Comparison of ENCODE assay signal across 20 cellular contexts in genomic region chr10:100327701-100328009, GRCh38. TPM values are rescaled to one million over a fixed set of nuclear protein-coding genes. Genes with fewer than 3 reads are reported as not detected.
DNase-seq lines count a peak whose midpoint lies in the region; ATAC-seq, FAIRE-seq and TF ChIP-seq lines count a peak whose summit lies in the region.
"Had no signal": no experiment of that assay in that cellular context is flagged by ENCODE, and none has a peak within 500 bp of the region (broad histone marks: within the 10 kb centered on the region; RNA-seq: fewer than 3 reads in every experiment).

No MANE protein-coding gene starts in this region.

- no peak overlapping the region for H3K4me3 ChIP-seq in HepG2 (replicated peaks in 1 of 3; ENCODE audit: insufficient read depth in 1 of 3, low read depth in 2 of 3, low read length in 3 of 3)
- H3K4me3 ChIP-seq in right lobe of liver: no peak overlapping the region
- no peak overlapping the region for H3K4me3 ChIP-seq in OCI-LY7 (ENCODE audit: low read depth, low read length, poor library complexity, severe bottlenecking)

- TF ChIP-seq RAD21 in HepG2 (CRISPR knock-in tag; IDR thresholded peaks at IDR 0.05): no peak

- peaks cover 12% of the 10 kb centered on the region for H3K4me1 Mint-ChIP-seq in memory B cell

- H3K9me2 ChIP-seq in OCI-LY7 (ENCODE audit: insufficient read depth, low read length): no peaks in the 10 kb centered on the region

- H3K9me3 ChIP-seq in HepG2 (ENCODE audit: low read length) (no peaks in the 10 kb centered on the region), right lobe of liver (no peaks in the 10 kb centered on the region), OCI-LY7 (ENCODE audit: low read length) (no peaks in the 10 kb centered on the region)

- H3K27me3 ChIP-seq in HepG2 (ENCODE audit: control insufficient read depth in 1 of 2, insufficient read depth in 2 of 2, low read length in 2 of 2): peaks cover 0 to 24% of the 10 kb centered on the region in 2 experiments; a peak in 3 of 5 replicates
- H3K27me3 ChIP-seq in right lobe of liver: no peaks in the 10 kb centered on the region

- TF ChIP-seq POLR2A in HepG2 (IDR thresholded peaks at IDR 0.05; ENCODE audit: insufficient read depth in 1 of 2, low read depth in 2 of 2, low read length in 2 of 2): no peak
- TF ChIP-seq POLR2A in right lobe of liver (IDR thresholded peaks at IDR 0.05): no peak

- no peak for TF ChIP-seq EP300 in HepG2 (IDR thresholded peaks at IDR 0.05; ENCODE audit: low read depth in 2 of 2, low read length in 2 of 2)
- TF ChIP-seq EP300 in HepG2 (CRISPR knock-in tag; IDR thresholded peaks at IDR 0.05; ENCODE audit: borderline replicate concordance): no peak

- BruUV-seq in HepG2 (replicated peaks; lab: Mats Ljungman, UMichigan) (no TSS peak), OCI-LY7 (replicated peaks; lab: Mats Ljungman, UMichigan) (no TSS peak)

- H4K20me1 ChIP-seq in HepG2 (ENCODE audit: insufficient read depth, low read length): no peaks in the 10 kb centered on the region
- no peaks in the 10 kb centered on the region for H4K20me1 ChIP-seq in OCI-LY7 (ENCODE audit: insufficient read depth, low read length)

- no peaks in the 10 kb centered on the region for H3K9me3 Mint-ChIP-seq in memory B cell
- H3K9me3 Mint-ChIP-seq: CD8-positive, alpha-beta T cell had no signal

- WGBS in HepG2 (ENCODE audit: low lambda C conversion rate): 3% methylated on average over 3 of the region's 3 CpGs
- WGBS in right lobe of liver (ENCODE audit: insufficient coverage, low coverage, low lambda C conversion rate, missing lambda C conversion rate): no CpG with 5 or more reads among the region's 3 CpGs

- POLR2A ChIA-PET in HepG2 (lab: Yijun Ruan, JAX) (no interaction called here), OCI-LY7 (lab: Charles Lee) (interaction anchor here (0.6 to 5.3 kb wide), 9 partner anchors 10 to 548 kb away, joined by 3 to 52 read pairs (median 4); partner anchors contain the start of gene SCD)

- H3K4me1 ChIP-seq in HepG2 (ENCODE audit: insufficient read depth, low read length): peaks cover 22% of the 10 kb centered on the region
- no peaks in the 10 kb centered on the region for H3K4me1 ChIP-seq in right lobe of liver
- peaks cover 16% of the 10 kb centered on the region for H3K4me1 ChIP-seq in OCI-LY7 (ENCODE audit: insufficient read depth, low read length, poor library complexity, severe bottlenecking)

- in situ Hi-C loops in HepG2 (cut with HindIII; ENCODE audit: extremely low pct_ligation_motif_present, low pct_unique_long_range_greater_than_20kb): loop anchor here (25.0 kb wide), 1 partner anchor 560 kb away; no protein-coding TSS in a partner anchor

- peak; percentile 77 for ATAC-seq in HepG2
- no peak for ATAC-seq in right lobe of liver
- ATAC-seq in memory B cell (ENCODE audit: low read depth): no peak
- ATAC-seq in GM19351 (IDR thresholded peaks at IDR 0.05; ENCODE audit: unreplicated experiment): no peak
- no peak for ATAC-seq in Right ventricle myocardium inferior
- ATAC-seq: SK-N-SH treated with all-trans-retinoic acid at 6 μM for 48 hours had no signal

- TF ChIP-seq CTCF in HepG2 (CRISPR knock-in tag; IDR thresholded peaks at IDR 0.05) (no peak), right lobe of liver (IDR thresholded peaks at IDR 0.05) (no peak), OCI-LY7 (conservative IDR thresholded peaks at IDR 0.05; ENCODE audit: low read length) (no peak)

- peak overlapping the region; percentile 86 for H3K27ac Mint-ChIP-seq in memory B cell

- intact Hi-C loops in HepG2 (cut with micrococcal nuclease; ENCODE audit: unreplicated experiment) (no loop called here), right lobe of liver (cut with DNase I) (loop anchor here in 1 of 2 donors (10.0 kb wide), 1 partner anchor 547 kb away; no protein-coding TSS in a partner anchor), OCI-LY7 (cut with micrococcal nuclease; ENCODE audit: unreplicated experiment) (no loop called here), Right ventricle myocardium inferior (cut with DNase I) (no loop called here)

- H3K9ac ChIP-seq in HepG2 (ENCODE audit: insufficient read depth, low read depth, low read length): no peak overlapping the region

- FAIRE-seq in HepG2 (lab: Jason Lieb, UNC): no peak
- FAIRE-seq: A204.1, H1 had no signal

- no peak for DNase-seq in HepG2 (ENCODE audit: low spot score)
- DNase-seq in right lobe of liver: no peak
- no peak for DNase-seq in OCI-LY7 (ENCODE audit: low spot score)
- no peak for DNase-seq in memory B cell (ENCODE audit: low spot score in 2 of 2)
- no peak for DNase-seq in NCI-H82 (lab: John Stamatoyannopoulos, UW)
- DNase-seq in Right ventricle myocardium inferior (ENCODE audit: missing footprints): no peak
- DNase-seq in cerebellum (ENCODE audit: low spot score): no peak
- DNase-seq: Calu3; CD8-positive, alpha-beta T cell; DMS53; EL; NCI-H1417 treated with DMSO at 0.1 percent for 48 hours; NCI-H2029; NCI-H526 had no signal

- H3K27ac ChIP-seq in HepG2 (ENCODE audit: extremely low read length, insufficient read depth, low read length) (no peak overlapping the region), right lobe of liver (no peak overlapping the region), OCI-LY7 (ENCODE audit: low read depth, low read length, poor library complexity, severe bottlenecking) (peak overlapping the region; percentile 36)

- no peak overlapping the region for H3K4me2 ChIP-seq in HepG2 (ENCODE audit: low read depth, low read length)
- peak overlapping the region; percentile 40; the same call in 1 of the 2 replicates for H3K4me2 ChIP-seq in OCI-LY7 (ENCODE audit: low read length)

- no peaks in the 10 kb centered on the region for H3K36me3 Mint-ChIP-seq in memory B cell
- H3K36me3 Mint-ChIP-seq: CD8-positive, alpha-beta T cell had no signal

- no peak overlapping the region for H2AFZ ChIP-seq in HepG2 (ENCODE audit: low read length)
- peak overlapping the region; percentile 71; the same call in 1 of the 2 replicates for H2AFZ ChIP-seq in OCI-LY7 (ENCODE audit: low read length)

- H3K27me3 Mint-ChIP-seq in memory B cell: peaks cover 10% of the 10 kb centered on the region

- CTCF ChIA-PET in HepG2 (lab: Yijun Ruan, JAX; ENCODE audit: low intra/inter-chr PET ratio, low total read pairs) (no interaction called here), OCI-LY7 (lab: Charles Lee; ENCODE audit: unreplicated experiment) (no interaction called here)

- H3K36me3 ChIP-seq in HepG2 (replicated peaks in 1 of 2; ENCODE audit: control insufficient read depth in 1 of 2, insufficient read depth in 2 of 2, low read length in 2 of 2) (no peaks in the 10 kb centered on the region), right lobe of liver (no peaks in the 10 kb centered on the region), OCI-LY7 (ENCODE audit: insufficient read depth, low read length) (no peaks in the 10 kb centered on the region)

- H3K4me3 Mint-ChIP-seq in memory B cell: no peak overlapping the region
- H3K4me3 Mint-ChIP-seq: CD8-positive, alpha-beta T cell had no signal

- no peaks in the 10 kb centered on the region for H3K79me2 ChIP-seq in HepG2 (ENCODE audit: insufficient read depth, low read length)
- H3K79me2 ChIP-seq in OCI-LY7 (ENCODE audit: insufficient read depth, low read depth, low read length): no peaks in the 10 kb centered on the region

RNA-seq across cellular contexts. Expression of gene PKD2L1, which starts 2.4 kb away (rescaled TPM):
- total RNA-seq in HepG2 (2016; rRNA removed; fragmentation: Illumina TruSeq; extraction: Trizol): 0.07 and 0.31 TPM in 2 replicates
- total RNA-seq in HepG2 (2016; cell fraction: cytosol; rRNA removed; fragmentation: Illumina TruSeq; extraction: Trizol; ENCODE audit: low read depth): not detected in 2 replicates
- total RNA-seq in HepG2 (2016; cell fraction: insoluble cytoplasmic fraction; rRNA removed; fragmentation: Illumina TruSeq; extraction: Trizol): 0.07 and 0.30 TPM in 2 replicates
- total RNA-seq in HepG2 (2016; cell fraction: membrane; rRNA removed; fragmentation: Illumina TruSeq; extraction: Trizol): not detected in 2 replicates
- not detected in 2 replicates for total RNA-seq in HepG2 (2016; cell fraction: nucleus; rRNA removed; fragmentation: Illumina TruSeq; extraction: Trizol)
- 0.15 and 0.27 TPM in 2 replicates for polyA plus RNA-seq in HepG2 (2011; rRNA removed)
- 0.15 and 0.21 TPM in 2 replicates for polyA plus RNA-seq in HepG2 (2011; cell fraction: cytosol; rRNA removed)
- 0.61 and 0.90 TPM in 2 replicates for polyA plus RNA-seq in HepG2 (2011; cell fraction: nucleus; rRNA removed)
- 0.16 and 0.55 TPM in 2 replicates for polyA plus RNA-seq in HepG2 (2012)
- polyA plus RNA-seq in HepG2 (2016; cell fraction: cytosol; fragmentation: Illumina TruSeq; extraction: Trizol; ENCODE audit: low read depth): not detected in 2 replicates
- polyA plus RNA-seq in HepG2 (2016; cell fraction: insoluble cytoplasmic fraction; fragmentation: Illumina TruSeq; extraction: Trizol; ENCODE audit: low read depth): 0.33 TPM in 1 of 2 replicates, not detected in the other
- not detected in 2 replicates for polyA plus RNA-seq in HepG2 (2016; cell fraction: membrane; fragmentation: Illumina TruSeq; extraction: Trizol; ENCODE audit: low read depth)
- polyA plus RNA-seq in HepG2 (2016; cell fraction: nucleus; fragmentation: Illumina TruSeq; extraction: Trizol; ENCODE audit: insufficient read depth, low read depth): 0.21 TPM in 1 of 2 replicates, not detected in the other
- 0.26 and 0.72 TPM in 2 replicates for polyA minus RNA-seq in HepG2 (2011; rRNA and poly(A)+ RNA removed; ENCODE audit: low replicate concordance)
- polyA minus RNA-seq in HepG2 (2011; cell fraction: cytosol; rRNA and poly(A)+ RNA removed): not detected in 2 replicates
- polyA minus RNA-seq in HepG2 (2011; cell fraction: nucleus; rRNA and poly(A)+ RNA removed): not detected in 2 replicates
- under 1 TPM in 3 of 6 experiments, not detected in 3; 0.12 to 0.26 (median 0.22) TPM for total RNA-seq in right lobe of liver
- total RNA-seq in OCI-LY7 (2014; rRNA removed; shearing (Covaris generic)): not detected in 2 replicates
- 0.76 TPM in 1 of 2 replicates, not detected in the other for total RNA-seq in OCI-LY7 (2022)
- not detected for total RNA-seq in Right ventricle myocardium inferior
- total RNA-seq in cerebellum: not detected
- total RNA-seq: Calu3, RPMI7951 had no signal
- polyA plus RNA-seq: BJ had no signal

RNA-seq across cellular contexts. Expression of gene SCD, which starts 19.4 kb away (rescaled TPM):
- total RNA-seq in HepG2 (2016; rRNA removed; fragmentation: Illumina TruSeq; extraction: Trizol): 338 and 492 TPM in 2 replicates
- total RNA-seq in HepG2 (2016; cell fraction: cytosol; rRNA removed; fragmentation: Illumina TruSeq; extraction: Trizol; ENCODE audit: low read depth): 31.9 and 37.2 TPM in 2 replicates
- 303 and 473 TPM in 2 replicates for total RNA-seq in HepG2 (2016; cell fraction: insoluble cytoplasmic fraction; rRNA removed; fragmentation: Illumina TruSeq; extraction: Trizol)
- 175 and 195 TPM in 2 replicates for total RNA-seq in HepG2 (2016; cell fraction: membrane; rRNA removed; fragmentation: Illumina TruSeq; extraction: Trizol)
- 532 and 631 TPM in 2 replicates for total RNA-seq in HepG2 (2016; cell fraction: nucleus; rRNA removed; fragmentation: Illumina TruSeq; extraction: Trizol)
- 512 and 596 TPM in 2 replicates for polyA plus RNA-seq in HepG2 (2011; rRNA removed)
- 368 and 565 TPM in 2 replicates for polyA plus RNA-seq in HepG2 (2011; cell fraction: cytosol; rRNA removed)
- 147 and 228 TPM in 2 replicates for polyA plus RNA-seq in HepG2 (2011; cell fraction: nucleus; rRNA removed)
- polyA plus RNA-seq in HepG2 (2012): 585 and 769 TPM in 2 replicates
- 36.1 and 38.4 TPM in 2 replicates for polyA plus RNA-seq in HepG2 (2016; cell fraction: cytosol; fragmentation: Illumina TruSeq; extraction: Trizol; ENCODE audit: low read depth)
- 315 and 357 TPM in 2 replicates for polyA plus RNA-seq in HepG2 (2016; cell fraction: insoluble cytoplasmic fraction; fragmentation: Illumina TruSeq; extraction: Trizol; ENCODE audit: low read depth)
- polyA plus RNA-seq in HepG2 (2016; cell fraction: membrane; fragmentation: Illumina TruSeq; extraction: Trizol; ENCODE audit: low read depth): 107 and 124 TPM in 2 replicates
- 708 and 740 TPM in 2 replicates for polyA plus RNA-seq in HepG2 (2016; cell fraction: nucleus; fragmentation: Illumina TruSeq; extraction: Trizol; ENCODE audit: insufficient read depth, low read depth)
- 748 and 1,007 TPM in 2 replicates for polyA minus RNA-seq in HepG2 (2011; rRNA and poly(A)+ RNA removed; ENCODE audit: low replicate concordance)
- 527 and 633 TPM in 2 replicates for polyA minus RNA-seq in HepG2 (2011; cell fraction: cytosol; rRNA and poly(A)+ RNA removed)
- polyA minus RNA-seq in HepG2 (2011; cell fraction: nucleus; rRNA and poly(A)+ RNA removed): 165 and 293 TPM in 2 replicates
- total RNA-seq in right lobe of liver: 100 to 1,000 TPM in 4 of 6 experiments, 10 to 100 TPM in 2; 38.3 to 599 (median 220) TPM
- 66.1 and 76.8 TPM in 2 replicates for total RNA-seq in OCI-LY7 (2014; rRNA removed; shearing (Covaris generic))
- 291 and 327 TPM in 2 replicates for total RNA-seq in OCI-LY7 (2022)
- 53.6 TPM for total RNA-seq in Right ventricle myocardium inferior
- 91.2 TPM for total RNA-seq in cerebellum

RNA-seq across cellular contexts. Expression of gene BLOC1S2, which starts 41.2 kb away (rescaled TPM):
- 64.4 and 81.4 TPM in 2 replicates for total RNA-seq in HepG2 (2016; rRNA removed; fragmentation: Illumina TruSeq; extraction: Trizol)
- total RNA-seq in HepG2 (2016; cell fraction: cytosol; rRNA removed; fragmentation: Illumina TruSeq; extraction: Trizol; ENCODE audit: low read depth): 54.2 and 57.3 TPM in 2 replicates
- 65.7 and 82.6 TPM in 2 replicates for total RNA-seq in HepG2 (2016; cell fraction: insoluble cytoplasmic fraction; rRNA removed; fragmentation: Illumina TruSeq; extraction: Trizol)
- total RNA-seq in HepG2 (2016; cell fraction: membrane; rRNA removed; fragmentation: Illumina TruSeq; extraction: Trizol): 115 and 124 TPM in 2 replicates
- 25.7 and 27.8 TPM in 2 replicates for total RNA-seq in HepG2 (2016; cell fraction: nucleus; rRNA removed; fragmentation: Illumina TruSeq; extraction: Trizol)
- 19.2 and 22.3 TPM in 2 replicates for polyA plus RNA-seq in HepG2 (2011; rRNA removed)
- polyA plus RNA-seq in HepG2 (2011; cell fraction: cytosol; rRNA removed): 9.3 and 14.2 TPM in 2 replicates
- polyA plus RNA-seq in HepG2 (2011; cell fraction: nucleus; rRNA removed): 4.7 and 6.6 TPM in 2 replicates
- 26.2 and 27.5 TPM in 2 replicates for polyA plus RNA-seq in HepG2 (2012)
- 73.0 and 81.9 TPM in 2 replicates for polyA plus RNA-seq in HepG2 (2016; cell fraction: cytosol; fragmentation: Illumina TruSeq; extraction: Trizol; ENCODE audit: low read depth)
- 89.8 and 90.3 TPM in 2 replicates for polyA plus RNA-seq in HepG2 (2016; cell fraction: insoluble cytoplasmic fraction; fragmentation: Illumina TruSeq; extraction: Trizol; ENCODE audit: low read depth)
- 108 and 116 TPM in 2 replicates for polyA plus RNA-seq in HepG2 (2016; cell fraction: membrane; fragmentation: Illumina TruSeq; extraction: Trizol; ENCODE audit: low read depth)
- 48.0 and 53.7 TPM in 2 replicates for polyA plus RNA-seq in HepG2 (2016; cell fraction: nucleus; fragmentation: Illumina TruSeq; extraction: Trizol; ENCODE audit: insufficient read depth, low read depth)
- 3.4 and 6.6 TPM in 2 replicates for polyA minus RNA-seq in HepG2 (2011; rRNA and poly(A)+ RNA removed; ENCODE audit: low replicate concordance)
- polyA minus RNA-seq in HepG2 (2011; cell fraction: cytosol; rRNA and poly(A)+ RNA removed): 6.4 and 7.9 TPM in 2 replicates
- polyA minus RNA-seq in HepG2 (2011; cell fraction: nucleus; rRNA and poly(A)+ RNA removed): 3.9 and 8.7 TPM in 2 replicates
- total RNA-seq in right lobe of liver: 10 to 100 TPM; 13.7 to 26.4 (median 22.0) TPM
- 39.7 and 48.7 TPM in 2 replicates for total RNA-seq in OCI-LY7 (2014; rRNA removed; shearing (Covaris generic))
- 45.3 and 54.8 TPM in 2 replicates for total RNA-seq in OCI-LY7 (2022)
- 20.9 TPM for total RNA-seq in Right ventricle myocardium inferior
- 42.6 TPM for total RNA-seq in cerebellum
